1 cellular context compared by ENCODE assay signal in the genomic region with DNA sequence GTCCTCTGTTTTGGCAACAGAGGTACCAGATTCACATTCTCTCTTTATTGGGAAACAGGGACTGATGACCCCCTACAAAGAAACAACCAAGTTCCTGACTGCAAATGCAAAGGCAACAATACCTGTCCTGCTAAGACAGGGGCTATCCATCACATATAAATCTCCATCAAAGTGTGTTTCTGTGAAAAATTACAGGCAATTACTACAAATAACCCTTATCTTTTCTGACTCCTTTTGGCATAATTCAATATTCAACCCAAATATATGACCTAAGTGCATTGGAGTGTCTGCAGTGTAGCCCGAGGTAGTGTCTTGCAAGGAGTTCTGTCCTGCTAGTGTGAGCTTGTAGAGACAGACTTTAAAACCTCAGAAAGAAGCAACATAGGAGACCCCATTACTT.
TF ChIP-seq lines count a peak whose summit lies in the region.

No MANE protein-coding gene starts in this region.

TF ChIP-seq in GM23338, 12 proteins besides CTCF, POLR2A, EP300 and RAD21 (continued from another document):
- TF ChIP-seq, protein P1, sequence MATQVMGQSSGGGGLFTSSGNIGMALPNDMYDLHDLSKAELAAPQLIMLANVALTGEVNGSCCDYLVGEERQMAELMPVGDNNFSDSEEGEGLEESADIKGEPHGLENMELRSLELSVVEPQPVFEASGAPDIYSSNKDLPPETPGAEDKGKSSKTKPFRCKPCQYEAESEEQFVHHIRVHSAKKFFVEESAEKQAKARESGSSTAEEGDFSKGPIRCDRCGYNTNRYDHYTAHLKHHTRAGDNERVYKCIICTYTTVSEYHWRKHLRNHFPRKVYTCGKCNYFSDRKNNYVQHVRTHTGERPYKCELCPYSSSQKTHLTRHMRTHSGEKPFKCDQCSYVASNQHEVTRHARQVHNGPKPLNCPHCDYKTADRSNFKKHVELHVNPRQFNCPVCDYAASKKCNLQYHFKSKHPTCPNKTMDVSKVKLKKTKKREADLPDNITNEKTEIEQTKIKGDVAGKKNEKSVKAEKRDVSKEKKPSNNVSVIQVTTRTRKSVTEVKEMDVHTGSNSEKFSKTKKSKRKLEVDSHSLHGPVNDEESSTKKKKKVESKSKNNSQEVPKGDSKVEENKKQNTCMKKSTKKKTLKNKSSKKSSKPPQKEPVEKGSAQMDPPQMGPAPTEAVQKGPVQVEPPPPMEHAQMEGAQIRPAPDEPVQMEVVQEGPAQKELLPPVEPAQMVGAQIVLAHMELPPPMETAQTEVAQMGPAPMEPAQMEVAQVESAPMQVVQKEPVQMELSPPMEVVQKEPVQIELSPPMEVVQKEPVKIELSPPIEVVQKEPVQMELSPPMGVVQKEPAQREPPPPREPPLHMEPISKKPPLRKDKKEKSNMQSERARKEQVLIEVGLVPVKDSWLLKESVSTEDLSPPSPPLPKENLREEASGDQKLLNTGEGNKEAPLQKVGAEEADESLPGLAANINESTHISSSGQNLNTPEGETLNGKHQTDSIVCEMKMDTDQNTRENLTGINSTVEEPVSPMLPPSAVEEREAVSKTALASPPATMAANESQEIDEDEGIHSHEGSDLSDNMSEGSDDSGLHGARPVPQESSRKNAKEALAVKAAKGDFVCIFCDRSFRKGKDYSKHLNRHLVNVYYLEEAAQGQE (IDR thresholded peaks at IDR 0.05; ENCODE audit: unreplicated experiment) = no peak
- TF ChIP-seq EZH2phosphoT487 (IDR thresholded peaks at IDR 0.05; ENCODE audit: unreplicated experiment) (no peak), EZH2 (IDR thresholded peaks at IDR 0.05; ENCODE audit: low read depth, unreplicated experiment) (no peak), CREB1 (CRISPR knock-in tag; IDR thresholded peaks at IDR 0.05; ENCODE audit: low read depth) (no peak)
